Comparison of ENCODE assay signal across 13 cellular contexts in genomic region chr14:64741200-64741599, GRCh38. TPM values are rescaled to one million over a fixed set of nuclear protein-coding genes. Genes with fewer than 3 reads are reported as not detected.
DNase-seq lines count a peak whose midpoint lies in the region; ATAC-seq and TF ChIP-seq lines count a peak whose summit lies in the region.
"Had no signal": no experiment of that assay in that cellular context is flagged by ENCODE, and none has a peak within 500 bp of the region (broad histone marks: within the 10 kb centered on the region; RNA-seq: fewer than 3 reads in every experiment).

No MANE protein-coding gene starts in this region.

- H3K9me3 Mint-ChIP-seq in natural killer cell (no peaks in the 10 kb centered on the region), progenitor cell of endocrine pancreas (ENCODE audit: low read depth) (no peaks in the 10 kb centered on the region)
- no peaks in the 10 kb centered on the region for H3K9me3 Mint-ChIP-seq in natural killer cell treated with Interleukin-12 subunit alpha and Interleukin-12 subunit beta and Interleukin-15 and Interleukin-18, amount 100 ng/mL, for 72 hours
- H3K9me3 Mint-ChIP-seq in activated T-helper 17 cell treated with anti-CD3 and anti-CD28 coated beads, Interleukin-2, amount 50 U/mL, for 72 hours: no peaks in the 10 kb centered on the region
- H3K9me3 Mint-ChIP-seq: CD4-positive, alpha-beta T cell had no signal

- H3K4me1 Mint-ChIP-seq in natural killer cell (peaks cover 17 to 47% of the 10 kb centered on the region in 2 donors), progenitor cell of endocrine pancreas (ENCODE audit: low read depth) (peaks cover 9% of the 10 kb centered on the region)
- H3K4me1 Mint-ChIP-seq in natural killer cell treated with Interleukin-12 subunit alpha and Interleukin-12 subunit beta and Interleukin-15 and Interleukin-18, amount 100 ng/mL, for 72 hours (ENCODE audit: low read depth in 2 of 2): peaks cover 8 to 16% of the 10 kb centered on the region in 2 donors
- peaks cover 20% of the 10 kb centered on the region for H3K4me1 Mint-ChIP-seq in activated T-helper 17 cell treated with anti-CD3 and anti-CD28 coated beads, Interleukin-2, amount 50 U/mL, for 72 hours
- H3K4me1 Mint-ChIP-seq: B cell had no signal

- intact Hi-C loops in natural killer cell (cut with micrococcal nuclease): no loop called here

- H3K4me3 Mint-ChIP-seq in natural killer cell (no peak overlapping the region), progenitor cell of endocrine pancreas (ENCODE audit: low read depth) (no peak overlapping the region)
- H3K4me3 Mint-ChIP-seq in natural killer cell treated with Interleukin-12 subunit alpha and Interleukin-12 subunit beta and Interleukin-15 and Interleukin-18, amount 100 ng/mL, for 72 hours: no peak overlapping the region
- no peak overlapping the region for H3K4me3 Mint-ChIP-seq in activated T-helper 17 cell treated with anti-CD3 and anti-CD28 coated beads, Interleukin-2, amount 50 U/mL, for 72 hours
- H3K4me3 Mint-ChIP-seq: B cell; CD4-positive, alpha-beta T cell had no signal

- DNase-seq in natural killer cell (no peak), progenitor cell of endocrine pancreas (ENCODE audit: low spot score, unreplicated experiment) (no peak), NCI-H1694 treated with DMSO at 0.1 percent for 48 hours (lab: John Stamatoyannopoulos, UW) (no peak), NCI-H2227 treated with DMSO at 0.1 percent for 48 hours (lab: John Stamatoyannopoulos, UW) (no peak)
- no peak for DNase-seq in natural killer cell treated with Interleukin-12 subunit alpha and Interleukin-12 subunit beta and Interleukin-15 and Interleukin-18, amount 100 ng/mL, for 72 hours (ENCODE audit: low spot score)
- DNase-seq: C1 segment of cervical spinal cord; CD4-positive, alpha-beta T cell; DMS79; HCEC 1CT had no signal

- H3K27me3 Mint-ChIP-seq in natural killer cell (ENCODE audit: low read depth in 2 of 2): no peaks in the 10 kb centered on the region
- H3K27me3 Mint-ChIP-seq in natural killer cell treated with Interleukin-12 subunit alpha and Interleukin-12 subunit beta and Interleukin-15 and Interleukin-18, amount 100 ng/mL, for 72 hours: no peaks in the 10 kb centered on the region
- no peaks in the 10 kb centered on the region for H3K27me3 Mint-ChIP-seq in activated T-helper 17 cell treated with anti-CD3 and anti-CD28 coated beads, Interleukin-2, amount 50 U/mL, for 72 hours
- H3K27me3 Mint-ChIP-seq in progenitor cell of endocrine pancreas: no peaks in the 10 kb centered on the region
- H3K27me3 Mint-ChIP-seq: B cell; CD4-positive, alpha-beta T cell had no signal

- H3K36me3 Mint-ChIP-seq in natural killer cell (peaks cover 14% of the 10 kb centered on the region), progenitor cell of endocrine pancreas (ENCODE audit: insufficient read depth) (peaks cover 15% of the 10 kb centered on the region)
- H3K36me3 Mint-ChIP-seq in natural killer cell treated with Interleukin-12 subunit alpha and Interleukin-12 subunit beta and Interleukin-15 and Interleukin-18, amount 100 ng/mL, for 72 hours: peaks cover 4% of the 10 kb centered on the region
- peaks cover 50% of the 10 kb centered on the region for H3K36me3 Mint-ChIP-seq in activated T-helper 17 cell treated with anti-CD3 and anti-CD28 coated beads, Interleukin-2, amount 50 U/mL, for 72 hours (ENCODE audit: low read depth)

- no peak for TF ChIP-seq CTCF in natural killer cell (IDR thresholded peaks at IDR 0.05)
- no peak for TF ChIP-seq CTCF in progenitor cell of endocrine pancreas (IDR thresholded peaks at IDR 0.05; ENCODE audit: unreplicated experiment)

- ATAC-seq in natural killer cell (no peak), HG03139 (IDR thresholded peaks at IDR 0.05; ENCODE audit: unreplicated experiment) (no peak)
- ATAC-seq in natural killer cell treated with Interleukin-12 subunit alpha and Interleukin-12 subunit beta and Interleukin-15 and Interleukin-18, amount 100 ng/mL, for 72 hours: no peak
- ATAC-seq in activated T-helper 17 cell treated with anti-CD3 and anti-CD28 coated beads, Interleukin-2, amount 50 U/mL, for 72 hours (replicated peaks): no peak
- ATAC-seq: GM12878 had no signal

- peak overlapping the region; percentile 79 to 80 for H3K27ac Mint-ChIP-seq in natural killer cell
- H3K27ac Mint-ChIP-seq in natural killer cell treated with Interleukin-12 subunit alpha and Interleukin-12 subunit beta and Interleukin-15 and Interleukin-18, amount 100 ng/mL, for 72 hours: peak overlapping the region in 1 of 2 donors; percentile 7
- H3K27ac Mint-ChIP-seq in activated T-helper 17 cell treated with anti-CD3 and anti-CD28 coated beads, Interleukin-2, amount 50 U/mL, for 72 hours: peak overlapping the region; percentile 67
- H3K27ac Mint-ChIP-seq in progenitor cell of endocrine pancreas: peak overlapping the region; percentile 62
- H3K27ac Mint-ChIP-seq: B cell; CD4-positive, alpha-beta T cell had no signal

RNA-seq across cellular contexts. Expression of gene PLEKHG3, which starts 37.0 kb away (rescaled TPM):
- total RNA-seq in natural killer cell (100 to 1,000 TPM; 184 to 285 (median 225) TPM), progenitor cell of endocrine pancreas (76.0 and 81.0 TPM in 2 replicates)
- 10 to 100 TPM; 17.1 to 30.3 TPM for total RNA-seq in natural killer cell treated with Interleukin-12 subunit alpha and Interleukin-12 subunit beta and Interleukin-15 and Interleukin-18, amount 100 ng/mL, for 72 hours
- 10 to 100 TPM; 17.2 to 19.2 TPM for total RNA-seq in activated T-helper 17 cell treated with anti-CD3 and anti-CD28 coated beads, Interleukin-2, amount 50 U/mL, for 72 hours
